ENCODE assay signal across 14 cellular contexts in the genomic region with DNA sequence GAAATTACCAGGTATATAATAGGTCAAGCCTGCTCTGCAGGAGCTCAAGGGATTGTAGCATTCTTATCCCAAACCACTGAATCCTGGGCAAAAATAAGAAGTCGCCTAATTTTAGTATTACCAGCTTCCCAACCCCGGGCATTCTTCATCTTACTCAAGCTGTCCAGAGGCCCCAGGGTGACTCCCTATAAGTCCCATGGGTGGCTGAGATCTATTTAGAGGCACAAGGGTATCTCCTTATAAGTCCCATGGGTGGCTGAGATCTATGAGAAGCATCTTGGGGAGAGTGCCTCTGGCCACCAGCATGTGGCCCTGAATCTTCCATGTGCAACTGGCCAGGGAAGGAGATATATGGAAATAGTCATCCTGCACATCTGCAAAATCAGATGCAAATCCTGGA. TPM values are rescaled to one million over a fixed set of nuclear protein-coding genes. Genes with fewer than 3 reads are reported as not detected.
A peak's percentile ranks its signal among the peaks of the same experiment; 100 is the strongest.
DNase-seq lines count a peak whose midpoint lies in the region; ATAC-seq, FAIRE-seq and TF ChIP-seq lines count a peak whose summit lies in the region.
"Had no signal": no experiment of that assay in that cellular context is flagged by ENCODE, and none has a peak within 500 bp of the region (broad histone marks: within the 10 kb centered on the region; RNA-seq: fewer than 3 reads in every experiment).

No MANE protein-coding gene starts in this region.

- peaks cover 25 to 97% (median 82%) of the 10 kb centered on the region in 4 donors for H3K4me1 Mint-ChIP-seq in CD4-positive, CD25-positive, alpha-beta regulatory T cell
- H3K4me1 Mint-ChIP-seq in activated CD8-positive, alpha-beta T cell treated with anti-CD3 and anti-CD28 coated beads for 36 hours (ENCODE audit: low read depth) = peaks cover 84% of the 10 kb centered on the region

- dilution Hi-C loops in endothelial cell of umbilical vein (cut with MboI; ENCODE audit: extremely low pct_ligation_motif_present, low sequenced_read_pairs) = no loop called here

- TF ChIP-seq POLR2A in endothelial cell of umbilical vein (IDR thresholded peaks at IDR 0.05; ENCODE audit: low read depth, low read length) = no peak
- no peak for TF ChIP-seq POLR2A in tibial nerve (IDR thresholded peaks at IDR 0.05)

- no peaks in the 10 kb centered on the region for H3K79me2 ChIP-seq in endothelial cell of umbilical vein (ENCODE audit: control insufficient read depth, insufficient read depth, low read length)

- peaks cover 6% of the 10 kb centered on the region for H3K27me3 Mint-ChIP-seq in CD4-positive, CD25-positive, alpha-beta regulatory T cell
- no peaks in the 10 kb centered on the region for H3K27me3 Mint-ChIP-seq in activated CD8-positive, alpha-beta T cell treated with anti-CD3 and anti-CD28 coated beads for 36 hours

- TF ChIP-seq CTCF in activated CD8-positive, alpha-beta T cell treated with anti-CD3 and anti-CD28 coated beads for 36 hours (IDR thresholded peaks at IDR 0.05) = no peak
- TF ChIP-seq CTCF in endothelial cell of umbilical vein (IDR thresholded peaks at IDR 0.05; ENCODE audit: extremely low read depth in 1 of 2, insufficient read depth in 1 of 2, low read depth in 1 of 2, low read length in 2 of 2) (no peak), left lung (IDR thresholded peaks at IDR 0.05) (no peak), tibial nerve (IDR thresholded peaks at IDR 0.05) (no peak)

- BruUV-seq in endothelial cell of umbilical vein (replicated peaks; lab: Mats Ljungman, UMichigan) = TSS peak; percentile 15

- no peaks in the 10 kb centered on the region for H3K9me1 ChIP-seq in endothelial cell of umbilical vein (replicated peaks; ENCODE audit: control insufficient read depth, extremely low read depth, insufficient read depth, low read length)

- peak overlapping the region; percentile 100 for H3K27ac ChIP-seq in CD4-positive, CD25-positive, alpha-beta regulatory T cell (ENCODE audit: insufficient read depth, low read length, poor library complexity, severe bottlenecking)
- H3K27ac ChIP-seq in endothelial cell of umbilical vein (ENCODE audit: insufficient read depth, low read depth, low read length) = peak overlapping the region; percentile 98
- peak overlapping the region in 1 of 2 donors; percentile 21 for H3K27ac ChIP-seq in left lung
- peak overlapping the region in 1 of 4 donors; percentile 76 for H3K27ac ChIP-seq in tibial nerve
- H3K27ac ChIP-seq: body of pancreas had no signal

- FAIRE-seq in endothelial cell of umbilical vein (lab: Jason Lieb, UNC) = no peak

- no peaks in the 10 kb centered on the region for H3K9me3 ChIP-seq in CD4-positive, CD25-positive, alpha-beta regulatory T cell (ENCODE audit: control insufficient read depth in 2 of 2, low read length in 2 of 2)
- H3K9me3 ChIP-seq in endothelial cell of umbilical vein (replicated peaks; ENCODE audit: control insufficient read depth, insufficient read depth, low read length) (no peaks in the 10 kb centered on the region), left lung (no peaks in the 10 kb centered on the region), tibial nerve (no peaks in the 10 kb centered on the region)
- H3K9me3 ChIP-seq: body of pancreas had no signal

- ATAC-seq in CD4-positive, CD25-positive, alpha-beta regulatory T cell (ENCODE audit: low read depth in 2 of 2) = no peak
- ATAC-seq in HG02610 (IDR thresholded peaks at IDR 0.05; ENCODE audit: unreplicated experiment) (peak; percentile 20), left lung (no peak), HG02884 (IDR thresholded peaks at IDR 0.05; ENCODE audit: unreplicated experiment) (no peak)
- no peak for ATAC-seq in activated CD8-positive, alpha-beta T cell treated with anti-CD3 and anti-CD28 coated beads for 36 hours
- ATAC-seq: body of pancreas had no signal

- intact Hi-C loops in activated CD8-positive, alpha-beta T cell treated with anti-CD3 and anti-CD28 coated beads for 36 hours (cut with micrococcal nuclease) = loop anchor here (2.0 to 10.0 kb wide), 6 partner anchors 15 to 505 kb away; no protein-coding TSS in a partner anchor
- intact Hi-C loops in endothelial cell of umbilical vein (cut with micrococcal nuclease) (loop anchor here (2.0 to 5.0 kb wide), 2 partner anchors 45 to 583 kb away; a partner anchor contains a TSS), left lung (cut with DNase I) (no loop called here)

- H3K27me3 ChIP-seq in CD4-positive, CD25-positive, alpha-beta regulatory T cell (ENCODE audit: control insufficient read depth, insufficient read depth, low read length) = no peaks in the 10 kb centered on the region
- no peaks in the 10 kb centered on the region for H3K27me3 ChIP-seq in endothelial cell of umbilical vein (ENCODE audit: control insufficient read depth in 2 of 2, insufficient read depth in 2 of 2, low read length in 2 of 2)
- H3K27me3 ChIP-seq in left lung = peaks cover 2 to 59% of the 10 kb centered on the region in 2 donors
- peaks cover 0 to 18% of the 10 kb centered on the region in 2 donors for H3K27me3 ChIP-seq in tibial nerve
- H3K27me3 ChIP-seq: body of pancreas had no signal

- no peaks in the 10 kb centered on the region for H3K36me3 ChIP-seq in CD4-positive, CD25-positive, alpha-beta regulatory T cell (ENCODE audit: control insufficient read depth, insufficient read depth, low read length)
- no peaks in the 10 kb centered on the region for H3K36me3 ChIP-seq in endothelial cell of umbilical vein (ENCODE audit: control insufficient read depth in 2 of 2, extremely low read depth in 1 of 2, insufficient read depth in 2 of 2, low read length in 2 of 2)
- H3K36me3 ChIP-seq in left lung = no peaks in the 10 kb centered on the region
- H3K36me3 ChIP-seq in tibial nerve = no peaks in the 10 kb centered on the region

- H3K4me3 ChIP-seq in CD4-positive, CD25-positive, alpha-beta regulatory T cell (ENCODE audit: low read depth, low read length) = peak overlapping the region; percentile 87
- no peak overlapping the region for H3K4me3 ChIP-seq in endothelial cell of umbilical vein (replicated peaks in 1 of 3; ENCODE audit: insufficient read depth in 1 of 3, low read depth in 1 of 3, low read length in 3 of 3)
- H3K4me3 ChIP-seq in left lung = no peak overlapping the region
- no peak overlapping the region for H3K4me3 ChIP-seq in tibial nerve
- H3K4me3 ChIP-seq: body of pancreas had no signal

- H3K4me3 Mint-ChIP-seq in CD4-positive, CD25-positive, alpha-beta regulatory T cell = peak overlapping the region; percentile 91 to 100 (median 99)
- peak overlapping the region; percentile 100 for H3K4me3 Mint-ChIP-seq in activated CD8-positive, alpha-beta T cell treated with anti-CD3 and anti-CD28 coated beads for 36 hours

- no peak overlapping the region for H3K9ac ChIP-seq in endothelial cell of umbilical vein (replicated peaks; ENCODE audit: extremely low read depth, insufficient read depth, low read length)

- POLR2A ChIA-PET in activated CD8-positive, alpha-beta T cell treated with anti-CD3 and anti-CD28 coated beads for 36 hours (lab: Charles Lee) = interaction anchor here (0.6 to 25.3 kb wide), 13 partner anchors 9 to 489 kb away, joined by 3 to 1391 read pairs (median 5); a partner anchor contains a TSS
- POLR2A ChIA-PET in endothelial cell of umbilical vein (lab: Charles Lee) = no interaction called here

- no peak for TF ChIP-seq EP300 in tibial nerve (IDR thresholded peaks at IDR 0.05)

- DNase-seq in CD4-positive, CD25-positive, alpha-beta regulatory T cell = peak in 1 of 3 donors; percentile 56
- DNase-seq in activated CD8-positive, alpha-beta T cell treated with anti-CD3 and anti-CD28 coated beads for 36 hours = peak; percentile 39
- no peak for DNase-seq in endothelial cell of umbilical vein (ENCODE audit: low read depth, low spot score)
- no peak for DNase-seq in NCI-H2029 (lab: John Stamatoyannopoulos, UW)
- DNase-seq in left lung = no peak
- no peak for DNase-seq in tibial nerve (ENCODE audit: low spot score in 2 of 2)
- DNase-seq: body of pancreas, C1 segment of cervical spinal cord, NCI-H1694 had no signal

- peak overlapping the region; percentile 6 for H3K4me2 ChIP-seq in endothelial cell of umbilical vein (ENCODE audit: insufficient read depth, low read length)

- H3K27ac Mint-ChIP-seq in CD4-positive, CD25-positive, alpha-beta regulatory T cell = peak overlapping the region; percentile 100
- H3K27ac Mint-ChIP-seq in activated CD8-positive, alpha-beta T cell treated with anti-CD3 and anti-CD28 coated beads for 36 hours = peak overlapping the region; percentile 97

- no peaks in the 10 kb centered on the region for H3K9me3 Mint-ChIP-seq in CD4-positive, CD25-positive, alpha-beta regulatory T cell
- H3K9me3 Mint-ChIP-seq in activated CD8-positive, alpha-beta T cell treated with anti-CD3 and anti-CD28 coated beads for 36 hours = no peaks in the 10 kb centered on the region

- CTCF ChIA-PET in activated CD8-positive, alpha-beta T cell treated with anti-CD3 and anti-CD28 coated beads for 36 hours (lab: Charles Lee) = interaction anchor here (1.0 to 8.6 kb wide), 24 partner anchors 9 to 512 kb away, joined by 3 to 145 read pairs (median 6); no protein-coding TSS in a partner anchor
- CTCF ChIA-PET in endothelial cell of umbilical vein (lab: Charles Lee) = interaction anchor here (0.8 to 9.8 kb wide), 17 partner anchors 8 to 295 kb away, joined by 3 to 425 read pairs (median 13); no protein-coding TSS in a partner anchor

- WGBS in tibial nerve, 2 donors = 66 to 72% methylated on average over 2 of the region's 2 CpGs

- peaks cover 4% of the 10 kb centered on the region for H3K36me3 Mint-ChIP-seq in CD4-positive, CD25-positive, alpha-beta regulatory T cell
- peaks cover 10% of the 10 kb centered on the region for H3K36me3 Mint-ChIP-seq in activated CD8-positive, alpha-beta T cell treated with anti-CD3 and anti-CD28 coated beads for 36 hours (ENCODE audit: low read depth)

- H2AFZ ChIP-seq in endothelial cell of umbilical vein (ENCODE audit: low read depth, low read length) = no peak overlapping the region

- no peaks in the 10 kb centered on the region for H4K20me1 ChIP-seq in endothelial cell of umbilical vein (replicated peaks; ENCODE audit: control insufficient read depth, extremely low read depth, insufficient read depth, low read length)

- peaks cover 91% of the 10 kb centered on the region for H3K4me1 ChIP-seq in CD4-positive, CD25-positive, alpha-beta regulatory T cell (ENCODE audit: control insufficient read depth, insufficient read depth, low read length, poor library complexity, severe bottlenecking)
- peaks cover 64% of the 10 kb centered on the region for H3K4me1 ChIP-seq in endothelial cell of umbilical vein (ENCODE audit: control insufficient read depth, extremely low read depth, insufficient read depth, low read length)
- H3K4me1 ChIP-seq in left lung = no peaks in the 10 kb centered on the region
- H3K4me1 ChIP-seq in tibial nerve = peaks cover 0 to 6% (median 0%) of the 10 kb centered on the region in 4 donors

RNA-seq across cellular contexts. Expression of a gene that starts 38.9 kb away (rescaled TPM):
- 0.52 TPM for total RNA-seq in CD4-positive, CD25-positive, alpha-beta regulatory T cell
- 1 to 10 TPM; 1.5 to 3.2 (median 2.7) TPM for polyA plus RNA-seq in CD4-positive, CD25-positive, alpha-beta regulatory T cell
- not detected for total RNA-seq in activated CD8-positive, alpha-beta T cell treated with anti-CD3 and anti-CD28 coated beads for 36 hours
- total RNA-seq in endothelial cell of umbilical vein (not detected in 2 replicates), left lung (10 to 100 TPM in 1 of 2 donors, not detected in 1; 13.1 TPM), tibial nerve (10 to 100 TPM in 2 of 4 donors, 1 to 10 TPM in 2; 2.5 to 78.0 (median 12.0) TPM)
- 0.13 and 0.25 TPM in 2 replicates for polyA plus RNA-seq in endothelial cell of umbilical vein
- polyA plus RNA-seq in endothelial cell of umbilical vein (2011; cell fraction: cytosol; rRNA removed) = 0.10 TPM in 1 of 2 replicates, not detected in the other
- not detected in 2 replicates for polyA plus RNA-seq in endothelial cell of umbilical vein (2011; cell fraction: nucleus; rRNA removed)
- not detected in 2 replicates for polyA plus RNA-seq in endothelial cell of umbilical vein (2012)
- polyA minus RNA-seq in endothelial cell of umbilical vein = 0.70 TPM in 1 of 2 replicates, not detected in the other
- polyA minus RNA-seq in endothelial cell of umbilical vein (2011; cell fraction: cytosol; rRNA and poly(A)+ RNA removed) = not detected
- not detected in 2 replicates for polyA minus RNA-seq in endothelial cell of umbilical vein (2011; cell fraction: nucleus; rRNA and poly(A)+ RNA removed)
- total RNA-seq: activated CD8-positive, alpha-beta memory T cell treated with anti-CD3 and anti-CD28 coated beads for 36 hours; liver; osteocyte had no signal

RNA-seq across cellular contexts. Expression of a gene that starts 45.2 kb away (rescaled TPM):
- 58.0 TPM for total RNA-seq in CD4-positive, CD25-positive, alpha-beta regulatory T cell
- polyA plus RNA-seq in CD4-positive, CD25-positive, alpha-beta regulatory T cell = 10 to 100 TPM; 22.4 to 30.4 (median 28.6) TPM
- total RNA-seq in activated CD8-positive, alpha-beta T cell treated with anti-CD3 and anti-CD28 coated beads for 36 hours = 1 to 10 TPM; 3.5 to 5.5 TPM
- total RNA-seq in endothelial cell of umbilical vein (2.9 TPM in 2 replicates), left lung (10 to 100 TPM in 1 of 2 donors, 1 to 10 TPM in 1; 6.5 to 12.1 TPM), tibial nerve (10 to 100 TPM in 3 of 4 donors, 1 to 10 TPM in 1; 6.9 to 84.3 (median 22.1) TPM)
- 0.62 and 0.86 TPM in 2 replicates for polyA plus RNA-seq in endothelial cell of umbilical vein
- polyA plus RNA-seq in endothelial cell of umbilical vein (2011; cell fraction: cytosol; rRNA removed) = 0.41 and 0.52 TPM in 2 replicates
- polyA plus RNA-seq in endothelial cell of umbilical vein (2011; cell fraction: nucleus; rRNA removed) = 1.5 and 2.2 TPM in 2 replicates
- polyA plus RNA-seq in endothelial cell of umbilical vein (2012) = 0.71 and 3.3 TPM in 2 replicates
- polyA minus RNA-seq in endothelial cell of umbilical vein = 1.7 and 2.2 TPM in 2 replicates
- not detected for polyA minus RNA-seq in endothelial cell of umbilical vein (2011; cell fraction: cytosol; rRNA and poly(A)+ RNA removed)
- 0.29 and 0.43 TPM in 2 replicates for polyA minus RNA-seq in endothelial cell of umbilical vein (2011; cell fraction: nucleus; rRNA and poly(A)+ RNA removed)

Comparison
In these comparisons a context has a peak if more than half of its experiments do, and no peak if none do; other contexts are left out.
1. intact Hi-C loops: an anchor here in activated CD8-positive, alpha-beta T cell treated with anti-CD3 and anti-CD28 coated beads for 36 hours (2.0 to 10.0 kb wide) and endothelial cell of umbilical vein (2.0 to 5.0 kb wide); none called in left lung.